ENCODE assay signal across 17 cellular contexts in the genomic region with DNA sequence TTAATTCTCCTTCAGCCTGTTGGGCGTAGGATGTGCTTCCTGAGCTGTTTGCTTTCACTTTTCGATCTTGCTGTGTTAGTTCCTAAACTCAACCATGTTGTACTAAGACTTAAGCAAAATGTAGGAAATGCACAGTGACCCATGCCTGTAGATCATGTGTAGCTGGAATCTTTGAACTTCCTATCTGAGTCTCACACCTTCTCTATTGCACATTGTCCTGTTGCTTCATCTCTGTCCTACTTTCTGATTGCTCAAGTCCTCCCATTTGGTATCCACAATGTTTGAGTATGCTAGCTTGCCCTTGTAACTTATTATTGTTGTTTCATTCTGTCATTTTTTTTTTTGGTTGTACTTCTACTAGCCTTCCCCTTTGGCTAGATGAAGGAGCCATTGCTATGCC.
DNase-seq lines count a peak whose midpoint lies in the region; ATAC-seq, FAIRE-seq and TF ChIP-seq lines count a peak whose summit lies in the region.
"Had no signal": no experiment of that assay in that cellular context is flagged by ENCODE, and none has a peak within 500 bp of the region (broad histone marks: within the 10 kb centered on the region; RNA-seq: fewer than 3 reads in every experiment).

No MANE protein-coding gene starts in this region.

- H3K27ac ChIP-seq in keratinocyte (ENCODE audit: control insufficient read depth, insufficient read depth, low read length) = no peak overlapping the region
- H3K27ac ChIP-seq: SJSA1 had no signal

- H3K4me3 Mint-ChIP-seq in stimulated activated naive CD8-positive, alpha-beta T cell treated with anti-CD3 and anti-CD28 coated beads, Interleukin-15, amount 100 ng/mL, for 72 hours = no peak overlapping the region
- H3K4me3 Mint-ChIP-seq in T-helper 17 cell = peak overlapping the region; percentile 47

- H3K36me3 Mint-ChIP-seq in T-helper 17 cell (ENCODE audit: low read depth) = no peaks in the 10 kb centered on the region

- H3K4me2 ChIP-seq in keratinocyte (ENCODE audit: control insufficient read depth, extremely low read depth, insufficient read depth, low read depth, low read length) = no peak overlapping the region

- H3K9me1 ChIP-seq in keratinocyte (ENCODE audit: control insufficient read depth, extremely low read depth, insufficient read depth, low read length) = no peaks in the 10 kb centered on the region

- no peak overlapping the region for H2AFZ ChIP-seq in keratinocyte (ENCODE audit: control insufficient read depth, low read length)

- no peaks in the 10 kb centered on the region for H3K36me3 ChIP-seq in keratinocyte (ENCODE audit: control insufficient read depth in 2 of 2, extremely low read depth in 1 of 2, insufficient read depth in 2 of 2, low read length in 2 of 2)
- H3K36me3 ChIP-seq: SJSA1 had no signal

- H3K27me3 Mint-ChIP-seq in stimulated activated naive CD8-positive, alpha-beta T cell treated with anti-CD3 and anti-CD28 coated beads, Interleukin-15, amount 100 ng/mL, for 72 hours = no peaks in the 10 kb centered on the region
- no peaks in the 10 kb centered on the region for H3K27me3 Mint-ChIP-seq in T-helper 17 cell

- no peaks in the 10 kb centered on the region for H3K4me1 ChIP-seq in keratinocyte (ENCODE audit: control insufficient read depth, extremely low read depth, insufficient read depth, low read length)
- H3K4me1 ChIP-seq: SJSA1 had no signal

- H3K4me1 Mint-ChIP-seq in stimulated activated naive CD8-positive, alpha-beta T cell treated with anti-CD3 and anti-CD28 coated beads, Interleukin-15, amount 100 ng/mL, for 72 hours = no peaks in the 10 kb centered on the region
- H3K4me1 Mint-ChIP-seq in T-helper 17 cell = peaks cover 7% of the 10 kb centered on the region

- H3K79me2 ChIP-seq in keratinocyte (ENCODE audit: control insufficient read depth, insufficient read depth, low read length) = no peaks in the 10 kb centered on the region

- peak overlapping the region; percentile 46 to 71 for H3K27ac Mint-ChIP-seq in stimulated activated naive CD8-positive, alpha-beta T cell treated with anti-CD3 and anti-CD28 coated beads, Interleukin-15, amount 100 ng/mL, for 72 hours
- peak overlapping the region; percentile 67 for H3K27ac Mint-ChIP-seq in T-helper 17 cell

- ATAC-seq in stimulated activated naive CD8-positive, alpha-beta T cell treated with anti-CD3 and anti-CD28 coated beads, Interleukin-15, amount 100 ng/mL, for 72 hours = no peak
- ATAC-seq in stimulated activated naive CD8-positive, alpha-beta T cell treated with anti-CD3 and anti-CD28 coated beads, Interleukin-15, Interleukin-2, amounts not matched to agents 100 U/mL and 50 U/mL, for 24 hours = no peak
- ATAC-seq in T-helper 17 cell = no peak
- ATAC-seq in HG03039 (IDR thresholded peaks at IDR 0.05; ENCODE audit: unreplicated experiment) = no peak

- peak; percentile 17 for FAIRE-seq in keratinocyte (lab: Jason Lieb, UNC)
- FAIRE-seq: GM19239, HTR-8/SVneo had no signal

- H3K9ac ChIP-seq in keratinocyte (ENCODE audit: control insufficient read depth, extremely low read depth, insufficient read depth, low read length) = no peak overlapping the region

- no peaks in the 10 kb centered on the region for H3K9me3 Mint-ChIP-seq in stimulated activated naive CD8-positive, alpha-beta T cell treated with anti-CD3 and anti-CD28 coated beads, Interleukin-15, amount 100 ng/mL, for 72 hours

- dilution Hi-C loops in keratinocyte (cut with MboI; ENCODE audit: extremely low pct_ligation_motif_present, low sequenced_read_pairs) = no loop called here

- DNase-seq in stimulated activated naive CD8-positive, alpha-beta T cell treated with anti-CD3 and anti-CD28 coated beads, Interleukin-15, amount 100 ng/mL, for 72 hours = no peak
- DNase-seq in stimulated activated naive CD8-positive, alpha-beta T cell treated with anti-CD3 and anti-CD28 coated beads, Interleukin-15, Interleukin-2, amounts not matched to agents 100 U/mL and 50 U/mL, for 24 hours = no peak
- DNase-seq in T-helper 17 cell (no peak), keratinocyte (ENCODE audit: low read depth, low spot score) (no peak), NCI-H2171 treated with DMSO at 0.1 percent for 48 hours (lab: John Stamatoyannopoulos, UW) (no peak), NCI-H226 (no peak)
- DNase-seq: Calu3, DMS53, H7, NCI-H1436, NCI-H2029, NCI-H2171, NCI-H748 treated with DMSO at 0.1 percent for 48 hours had no signal

- H3K9me3 ChIP-seq in T-helper 17 cell (ENCODE audit: control insufficient read depth, low read length, poor library complexity, severe bottlenecking) (no peaks in the 10 kb centered on the region), keratinocyte (ENCODE audit: control insufficient read depth, low read depth, low read length) (no peaks in the 10 kb centered on the region)
- H3K9me3 ChIP-seq: SJSA1 had no signal

- H3K4me3 ChIP-seq in keratinocyte (ENCODE audit: control insufficient read depth in 2 of 3, extremely low read depth in 1 of 3, insufficient read depth in 2 of 3, low read depth in 1 of 3, low read length in 3 of 3) = no peak overlapping the region
- H3K4me3 ChIP-seq: SJSA1 had no signal

- TF ChIP-seq CTCF in keratinocyte (optimal IDR thresholded peaks at IDR 0.05 in 1 of 3, IDR thresholded peaks at IDR 0.05 in 1 of 3, conservative IDR thresholded peaks at IDR 0.05 in 1 of 3; ENCODE audit: extremely low read depth in 1 of 3, insufficient read depth in 2 of 3, low read length in 3 of 3) = no peak

- no peaks in the 10 kb centered on the region for H3K27me3 ChIP-seq in keratinocyte (ENCODE audit: control insufficient read depth, extremely low read depth, insufficient read depth, low read length)
- H3K27me3 ChIP-seq: SJSA1 had no signal

- H4K20me1 ChIP-seq in keratinocyte (ENCODE audit: control insufficient read depth, extremely low read depth, insufficient read depth, low read length) = no peaks in the 10 kb centered on the region
